10 cellular contexts compared by ENCODE assay signal in the genomic region with DNA sequence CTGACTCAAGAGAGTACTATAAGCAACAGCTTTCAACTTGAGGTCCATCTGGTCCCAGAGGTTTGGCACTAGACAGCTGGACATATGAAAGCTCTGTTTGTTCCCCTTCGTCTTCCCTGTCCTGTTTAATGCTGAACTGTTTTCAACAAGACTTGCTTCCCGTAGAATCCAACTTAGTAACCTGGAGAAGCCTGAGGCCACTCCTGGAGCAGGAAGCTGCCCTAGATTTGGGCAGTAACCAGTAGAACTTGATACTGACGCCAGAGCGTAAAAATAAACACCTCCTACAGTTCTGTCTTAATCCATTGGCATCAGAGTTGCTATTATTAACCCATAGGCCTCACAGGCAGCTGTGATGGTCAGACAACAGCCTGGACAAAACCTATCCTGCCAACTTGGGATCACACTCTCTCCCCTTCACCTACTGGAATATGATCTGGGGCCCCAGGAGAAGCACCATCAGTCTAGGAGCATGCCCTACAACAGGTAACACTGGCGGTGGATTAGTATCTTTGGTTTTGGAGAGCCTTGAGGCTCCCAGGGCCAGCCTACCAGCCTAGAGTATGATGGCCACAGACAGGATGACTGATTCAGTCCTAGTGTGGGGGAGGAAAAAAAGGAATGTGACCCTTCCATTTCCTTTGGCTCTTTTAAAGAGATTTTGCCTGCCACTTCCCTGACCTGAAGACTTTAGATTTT. TPM values are rescaled to one million over a fixed set of nuclear protein-coding genes. Genes with fewer than 3 reads are reported as not detected.
DNase-seq lines count a peak whose midpoint lies in the region; ATAC-seq and TF ChIP-seq lines count a peak whose summit lies in the region.
"Had no signal": no experiment of that assay in that cellular context is flagged by ENCODE, and none has a peak within 500 bp of the region (broad histone marks: within the 10 kb centered on the region; RNA-seq: fewer than 3 reads in every experiment).

No MANE protein-coding gene starts in this region.

- H3K27ac ChIP-seq in GM23338 (ENCODE audit: low read depth) (no peak overlapping the region), brain microvascular endothelial cell (peak overlapping the region; percentile 90), hepatocyte (peak overlapping the region; percentile 91), gastrocnemius medialis (peak overlapping the region; percentile 86 to 95 (median 89))

- H3K36me3 ChIP-seq in GM23338 (ENCODE audit: insufficient read depth) (no peaks in the 10 kb centered on the region), brain microvascular endothelial cell (replicated peaks) (no peaks in the 10 kb centered on the region), hepatocyte (replicated peaks; ENCODE audit: insufficient read depth, low read depth) (no peaks in the 10 kb centered on the region), gastrocnemius medialis (no peaks in the 10 kb centered on the region)

- H3K27me3 ChIP-seq in GM23338 (ENCODE audit: insufficient read depth) (no peaks in the 10 kb centered on the region), brain microvascular endothelial cell (replicated peaks) (no peaks in the 10 kb centered on the region), hepatocyte (no peaks in the 10 kb centered on the region), gastrocnemius medialis (no peaks in the 10 kb centered on the region)

- H3K9me2 ChIP-seq in GM23338 (ENCODE audit: insufficient read depth) (no peaks in the 10 kb centered on the region), hepatocyte (replicated peaks; ENCODE audit: insufficient read depth) (no peaks in the 10 kb centered on the region)

- 73% methylated on average over 5 of the region's 5 CpGs for WGBS in hepatocyte (ENCODE audit: low lambda C conversion rate, missing lambda C conversion rate)

- H3K4me1 ChIP-seq in GM23338 (ENCODE audit: insufficient read depth) = peaks cover 42% of the 10 kb centered on the region
- peaks cover 40% of the 10 kb centered on the region for H3K4me1 ChIP-seq in hepatocyte (ENCODE audit: insufficient read depth)
- H3K4me1 ChIP-seq in gastrocnemius medialis = peaks cover 90 to 92% of the 10 kb centered on the region in 2 donors

- intact Hi-C loops in gastrocnemius medialis (cut with DNase I; ENCODE audit: low total_unique reads) = loop anchor here (1.0 to 2.0 kb wide), 2 partner anchors 43 to 526 kb away; no protein-coding TSS in a partner anchor

- in situ Hi-C loops in brain microvascular endothelial cell (cut with HindIII; ENCODE audit: low pct_ligation_motif_present, low sequenced_read_pairs) = no loop called here
- in situ Hi-C loops in gastrocnemius medialis (cut with MboI; ENCODE audit: low sequenced_read_pairs in 4 of 4) = no loop called here

- TF ChIP-seq CTCF in GM23338 (conservative IDR thresholded peaks at IDR 0.05; ENCODE audit: low read depth in 2 of 2) (no peak), brain microvascular endothelial cell (IDR thresholded peaks at IDR 0.05; ENCODE audit: low read depth, low read length, missing control alignments) (no peak), hepatocyte (IDR thresholded peaks at IDR 0.05; ENCODE audit: poor library complexity) (no peak), gastrocnemius medialis (IDR thresholded peaks at IDR 0.05 in 4 of 5, conservative IDR thresholded peaks at IDR 0.05 in 1 of 5) (no peak)

- H3K4me2 ChIP-seq in GM23338 (peak overlapping the region; percentile 36), hepatocyte (peak overlapping the region; percentile 13)

- peaks cover 6% of the 10 kb centered on the region for H3K27me3 Mint-ChIP-seq in GM23338 (ENCODE audit: insufficient read depth, low read depth, poor library complexity)

- H3K9me3 Mint-ChIP-seq in GM23338 = no peaks in the 10 kb centered on the region

- ATAC-seq in GM23338 (no peak), gastrocnemius medialis (peak; percentile 82 to 83), GM21737 (IDR thresholded peaks at IDR 0.05; ENCODE audit: unreplicated experiment) (no peak)

- H3K9me3 ChIP-seq in hepatocyte (ENCODE audit: low read depth) (no peaks in the 10 kb centered on the region), gastrocnemius medialis (no peaks in the 10 kb centered on the region)

- H3K79me2 ChIP-seq in GM23338 (replicated peaks; ENCODE audit: insufficient read depth) = peaks cover 3% of the 10 kb centered on the region; the same call in 1 of the 2 replicates
- H3K79me2 ChIP-seq in hepatocyte = peaks cover 48% of the 10 kb centered on the region

- H3K4me3 ChIP-seq in GM23338 = no peak overlapping the region
- H3K4me3 ChIP-seq in brain microvascular endothelial cell (ENCODE audit: low read depth, low read length) = no peak overlapping the region
- no peak overlapping the region for H3K4me3 ChIP-seq in hepatocyte
- no peak overlapping the region for H3K4me3 ChIP-seq in gastrocnemius medialis

- peak; percentile 48 to 61 for TF ChIP-seq POLR2A in gastrocnemius medialis (IDR thresholded peaks at IDR 0.05)

- H4K20me1 ChIP-seq in GM23338 (replicated peaks; ENCODE audit: insufficient read depth) (no peaks in the 10 kb centered on the region), hepatocyte (ENCODE audit: insufficient read depth, poor library complexity, severe bottlenecking) (no peaks in the 10 kb centered on the region)

- no peak overlapping the region; the same call in 2 of the 3 replicates for H3K4me3 Mint-ChIP-seq in GM23338

- H3K4me1 Mint-ChIP-seq in GM23338 = peaks cover 47% of the 10 kb centered on the region

- H2AFZ ChIP-seq in GM23338 (no peak overlapping the region), hepatocyte (no peak overlapping the region)

- no peaks in the 10 kb centered on the region for H3K36me3 Mint-ChIP-seq in GM23338 (ENCODE audit: low read depth)

- DNase-seq in GM23338 (ENCODE audit: low spot score) (peak; percentile 33), brain microvascular endothelial cell (peak; percentile 27), hepatocyte (ENCODE audit: low spot score) (no peak), gastrocnemius medialis (peak; percentile 77 to 81), NCI-H345 treated with DMSO at 0.1 percent for 48 hours (lab: John Stamatoyannopoulos, UW; ENCODE audit: unreplicated experiment) (no peak), SIG-M5 (lab: John Stamatoyannopoulos, UW) (no peak), iPS-NIHi7 (ENCODE audit: extremely low spot score) (no peak)
- DNase-seq: GDM1, NCI-H2081 had no signal

- H3K27ac Mint-ChIP-seq in GM23338 = no peak overlapping the region

- no peaks in the 10 kb centered on the region for H3F3A ChIP-seq in GM23338 (replicated peaks; ENCODE audit: low read depth)

TF ChIP-seq in GM23338, 12 proteins besides CTCF, POLR2A, EP300 and RAD21 (continues in another document):
- TF ChIP-seq, protein P1, sequence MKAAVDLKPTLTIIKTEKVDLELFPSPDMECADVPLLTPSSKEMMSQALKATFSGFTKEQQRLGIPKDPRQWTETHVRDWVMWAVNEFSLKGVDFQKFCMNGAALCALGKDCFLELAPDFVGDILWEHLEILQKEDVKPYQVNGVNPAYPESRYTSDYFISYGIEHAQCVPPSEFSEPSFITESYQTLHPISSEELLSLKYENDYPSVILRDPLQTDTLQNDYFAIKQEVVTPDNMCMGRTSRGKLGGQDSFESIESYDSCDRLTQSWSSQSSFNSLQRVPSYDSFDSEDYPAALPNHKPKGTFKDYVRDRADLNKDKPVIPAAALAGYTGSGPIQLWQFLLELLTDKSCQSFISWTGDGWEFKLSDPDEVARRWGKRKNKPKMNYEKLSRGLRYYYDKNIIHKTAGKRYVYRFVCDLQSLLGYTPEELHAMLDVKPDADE (IDR thresholded peaks at IDR 0.05) = no peak
- TF ChIP-seq JUNB (IDR thresholded peaks at IDR 0.05; ENCODE audit: unreplicated experiment) = no peak

RNA-seq across cellular contexts. Expression of a gene that starts 29.2 kb away (rescaled TPM):
- 5.6 and 8.2 TPM in 2 replicates for total RNA-seq in GM23338 (2014; rRNA removed; shearing (Covaris generic))
- polyA plus RNA-seq in GM23338 (2016; fragmentation: Nextera tagmentation; extraction: Ambion mirVana) (2.8 and 3.0 TPM in 2 replicates), hepatocyte (16.6 and 17.5 TPM in 2 replicates)
- total RNA-seq in hepatocyte (12.6 and 17.7 TPM in 2 replicates), gastrocnemius medialis (100 to 1,000 TPM in 1 of 4 donors, 10 to 100 TPM in 3; 20.8 to 166 (median 45.7) TPM)

Comparison
In these comparisons a context has a peak if more than half of its experiments do, and no peak if none do; other contexts are left out.
1. ATAC-seq: peak in gastrocnemius medialis (2 of 2); none in GM23338 (single experiment) and GM21737 (single experiment).
2. DNase-seq: peak in GM23338 (single experiment), brain microvascular endothelial cell (single experiment) and gastrocnemius medialis (2 of 2); none in hepatocyte (single experiment), NCI-H345 treated with DMSO at 0.1 percent for 48 hours (single experiment), SIG-M5 (single experiment) and iPS-NIHi7 (single experiment).